ENCODE assay signal across 1 cellular context in genomic region chr3:65093641-65094040, GRCh38.
TF ChIP-seq lines count a peak whose summit lies in the region.

No MANE protein-coding gene starts in this region.

TF ChIP-seq in SK-N-SH treated with all-trans-retinoic acid at 6 μM for 48 hours, 23 proteins besides CTCF, POLR2A, EP300 and RAD21 (continued from another document):
- TF ChIP-seq CREB5 (CRISPR knock-in tag; IDR thresholded peaks at IDR 0.05; ENCODE audit: low read depth) (no peak), ISL1 (CRISPR knock-in tag; IDR thresholded peaks at IDR 0.05) (peak; percentile 78), TSHZ2 (CRISPR knock-in tag; IDR thresholded peaks at IDR 0.05) (peak; percentile 68; the same call in 1 of the 2 replicates), ARNTL (CRISPR knock-in tag; IDR thresholded peaks at IDR 0.05; ENCODE audit: borderline replicate concordance, low read depth) (no peak), RARB (CRISPR knock-in tag; IDR thresholded peaks at IDR 0.05) (no peak), ZNF70 (CRISPR knock-in tag; IDR thresholded peaks at IDR 0.05) (no peak), ZNF565 (CRISPR knock-in tag; conservative IDR thresholded peaks at IDR 0.05; ENCODE audit: low read depth) (no peak), BACH2 (CRISPR knock-in tag; IDR thresholded peaks at IDR 0.05; ENCODE audit: borderline replicate concordance) (no peak)
